In the genomic region with DNA sequence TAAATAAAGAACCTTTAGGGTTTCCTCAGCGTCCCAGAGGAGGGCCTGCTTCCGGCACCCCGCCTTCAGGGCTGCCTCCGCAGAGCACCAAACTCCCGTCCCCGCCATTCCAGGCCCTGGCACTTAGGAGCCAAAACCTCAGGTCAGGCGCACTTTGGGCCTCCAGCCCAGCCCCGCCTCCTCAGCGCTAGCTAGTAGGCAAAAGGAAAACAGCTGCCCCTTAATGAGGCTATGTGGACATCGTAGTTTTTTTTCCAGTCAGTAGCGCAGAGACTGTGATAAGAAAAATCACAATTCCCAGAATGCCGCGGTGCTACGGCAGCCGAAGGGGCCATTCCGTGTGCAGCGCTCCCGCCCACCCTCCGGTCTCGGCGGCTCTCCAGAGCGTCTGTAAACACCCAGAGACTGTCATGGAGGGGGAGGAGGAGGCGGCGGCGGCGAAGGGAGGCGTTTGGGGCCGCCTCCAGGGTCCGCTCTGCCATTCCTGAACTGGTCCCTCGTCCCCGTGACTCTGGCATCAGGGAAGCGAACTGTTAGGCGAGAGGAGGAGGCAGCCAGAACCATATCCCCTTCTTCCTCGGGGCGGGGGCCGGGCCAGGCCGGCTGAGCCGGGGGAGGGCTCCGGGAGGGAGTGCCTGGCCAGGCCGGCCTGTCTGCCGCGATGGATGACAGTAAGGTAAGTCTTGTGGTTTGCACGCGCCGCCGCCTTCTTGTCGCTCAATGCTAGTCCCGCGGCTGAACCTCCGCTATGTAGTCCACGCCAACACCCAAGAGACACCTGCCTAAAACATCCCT, we compare ENCODE assay signal across 8 cellular contexts. TPM values are rescaled to one million over a fixed set of nuclear protein-coding genes. Genes with fewer than 3 reads are reported as not detected.
A peak's percentile ranks its signal among the peaks of the same experiment; 100 is the strongest.
DNase-seq lines count a peak whose midpoint lies in the region; ATAC-seq, FAIRE-seq and TF ChIP-seq lines count a peak whose summit lies in the region.

A gene with protein sequence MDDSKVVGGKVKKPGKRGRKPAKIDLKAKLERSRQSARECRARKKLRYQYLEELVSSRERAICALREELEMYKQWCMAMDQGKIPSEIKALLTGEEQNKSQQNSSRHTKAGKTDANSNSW (plus strand): TSS at position 365 of the 795 bp plus-strand sequence. CDS start 297 bp downstream, at position 662.

- H3K27me3 ChIP-seq in A673 (replicated peaks; ENCODE audit: insufficient read depth, low read depth, low read length, poor library complexity), result no peaks in the 10 kb centered on the region
- H3K27me3 ChIP-seq in bronchial epithelial cell (ENCODE audit: control insufficient read depth, insufficient read depth, low read length), result no peaks in the 10 kb centered on the region
- H3K27me3 ChIP-seq in small intestine (ENCODE audit: control insufficient read depth in 2 of 2, insufficient read depth in 2 of 2, low read length in 2 of 2), result no peaks in the 10 kb centered on the region

- CTCF ChIA-PET in A673 (lab: Charles Lee), result no interaction called here

- BruUV-seq in A673 (replicated peaks; lab: Mats Ljungman, UMichigan), result no TSS peak

- H3K36me3 ChIP-seq in A673 (ENCODE audit: insufficient read depth, low read length, poor library complexity, severe bottlenecking) (no peaks in the 10 kb centered on the region), bronchial epithelial cell (ENCODE audit: control insufficient read depth, insufficient read depth, low read length) (no peaks in the 10 kb centered on the region), small intestine (ENCODE audit: control insufficient read depth in 2 of 2, insufficient read depth in 2 of 2, low read length in 2 of 2) (no peaks in the 10 kb centered on the region)

- FAIRE-seq in bronchial epithelial cell (lab: Jason Lieb, UNC) (no peak), small intestine (lab: Jason Lieb, UNC) (no peak)

- intact Hi-C loops in A673 (cut with micrococcal nuclease; ENCODE audit: unreplicated experiment), result loop anchor here (2.0 to 5.0 kb wide), 2 partner anchors 45 to 91 kb away; no protein-coding TSS in a partner anchor

- 0 to 1% (median 0%) methylated on average over 46 to 51 of the region's 51 CpGs for WGBS in small intestine, 3 donors

- H3K9me3 ChIP-seq in A673 (ENCODE audit: low read depth, low read length, poor library complexity, severe bottlenecking) (no peaks in the 10 kb centered on the region), small intestine (ENCODE audit: control insufficient read depth, low read depth) (no peaks in the 10 kb centered on the region)

- H3K27ac ChIP-seq in A673 (ENCODE audit: low read depth, low read length, poor library complexity, severe bottlenecking), result peak within 1 kb of the TSS; percentile 87
- H3K27ac ChIP-seq in small intestine (ENCODE audit: low read depth in 1 of 2, low read length in 1 of 2), result peak within 1 kb of the TSS; percentile 70 to 100

- H3K4me3 ChIP-seq in A673 (ENCODE audit: low read depth, low read length, poor library complexity, severe bottlenecking), result peak within 1 kb of the TSS; percentile 77
- peak within 1 kb of the TSS; percentile 84 for H3K4me3 ChIP-seq in WI38 (ENCODE audit: low read depth, low read length)
- H3K4me3 ChIP-seq in bronchial epithelial cell (ENCODE audit: low read depth, low read length), result peak within 1 kb of the TSS; percentile 79
- H3K4me3 ChIP-seq in small intestine (ENCODE audit: low read depth in 1 of 2, low read length in 2 of 2), result peak within 1 kb of the TSS; percentile 70 to 100

- peak; percentile 54 for ATAC-seq in GM18861 (IDR thresholded peaks at IDR 0.05; ENCODE audit: unreplicated experiment)
- ATAC-seq in HG03097 (IDR thresholded peaks at IDR 0.05; ENCODE audit: low FRiP score, unreplicated experiment), result peak; percentile 75

- H3K4me1 ChIP-seq in A673 (ENCODE audit: insufficient read depth, low read length, poor library complexity, severe bottlenecking), result peaks cover 5% of the 10 kb centered on the region
- peaks cover 2 to 5% of the 10 kb centered on the region in 2 donors for H3K4me1 ChIP-seq in small intestine (ENCODE audit: control insufficient read depth in 2 of 2, insufficient read depth in 1 of 2, low read depth in 1 of 2, low read length in 1 of 2)

- TF ChIP-seq CTCF in A673 (conservative IDR thresholded peaks at IDR 0.05; ENCODE audit: low read depth, low read length), result no peak
- TF ChIP-seq CTCF in WI38 (IDR thresholded peaks at IDR 0.05; ENCODE audit: low read depth, low read length), result no peak
- no peak for TF ChIP-seq CTCF in bronchial epithelial cell (IDR thresholded peaks at IDR 0.05; ENCODE audit: insufficient read depth, low read length, severe bottlenecking)

- POLR2A ChIA-PET in A673 (lab: Charles Lee; ENCODE audit: low non-redundant PET), result interaction anchor here (0.6 kb wide), 1 partner anchor 825 kb away, joined by 3 read pairs; no protein-coding TSS in a partner anchor

- DNase-seq in A673 (ENCODE audit: low spot score) (peak; percentile 97), NCI-H2171 treated with DMSO at 0.1 percent for 48 hours (lab: John Stamatoyannopoulos, UW) (peak; percentile 87), bronchial epithelial cell (ENCODE audit: low read depth) (peak; percentile 89), iPS-NIHi11 (ENCODE audit: low spot score) (peak; percentile 93), small intestine (peak; percentile 92)

RNA-seq across cellular contexts. Expression of the gene that starts here (rescaled TPM):
- total RNA-seq in A673 (2021), result 15.4 and 17.8 TPM in 2 replicates
- 17.9 and 23.9 TPM in 2 replicates for total RNA-seq in bronchial epithelial cell
- 10 to 100 TPM; 16.9 to 23.5 (median 23.3) TPM for polyA plus RNA-seq in small intestine

Comparison
In these comparisons a context has a peak if more than half of its experiments do, and no peak if none do; other contexts are left out.
1. Peak in every context shown above with its lines: DNase-seq, ATAC-seq, H3K4me3 ChIP-seq and H3K27ac ChIP-seq.